In genomic region chr3:5019411-5020261, GRCh38 we compare ENCODE assay signal across 1 cellular context.
A peak's percentile ranks its signal among the peaks of the same experiment; 100 is the strongest.
TF ChIP-seq lines count a peak whose summit lies in the region.

No MANE protein-coding gene starts in this region.

TF ChIP-seq in K562, 482 proteins besides CTCF, POLR2A, EP300 and RAD21 (continued from another document and continues in another):
- TF ChIP-seq ZNF280A (IDR thresholded peaks at IDR 0.05; ENCODE audit: low read depth, partially characterized antibody), result no peak
- no peak for TF ChIP-seq RNF219 (CRISPR knock-in tag; IDR thresholded peaks at IDR 0.05)
- no peak for TF ChIP-seq ZNF57 (CRISPR knock-in tag; IDR thresholded peaks at IDR 0.05)
- no peak for TF ChIP-seq FOXP4 (CRISPR knock-in tag; IDR thresholded peaks at IDR 0.05; ENCODE audit: borderline replicate concordance)
- TF ChIP-seq PHB (CRISPR knock-in tag; IDR thresholded peaks at IDR 0.05), result no peak
- no peak for TF ChIP-seq U2AF2 (optimal IDR thresholded peaks at IDR 0.05; ENCODE audit: low read depth, low read length)
- TF ChIP-seq KLF6 (CRISPR knock-in tag; IDR thresholded peaks at IDR 0.05; ENCODE audit: borderline replicate concordance), result no peak
- peak; percentile 66 for TF ChIP-seq MEIS2 (IDR thresholded peaks at IDR 0.05; ENCODE audit: partially characterized antibody)
- peak; percentile 87 for TF ChIP-seq NBN (IDR thresholded peaks at IDR 0.05; ENCODE audit: low read depth)
- peak; percentile 34; the same call in 1 of the 2 replicates for TF ChIP-seq CEBPB (tag; IDR thresholded peaks at IDR 0.05)
- no peak for TF ChIP-seq SIX5 (IDR thresholded peaks at IDR 0.05; ENCODE audit: borderline replicate concordance in 1 of 2, insufficient read depth in 1 of 2, low read depth in 1 of 2, low read length in 2 of 2)
- TF ChIP-seq KAT8 (IDR thresholded peaks at IDR 0.05; ENCODE audit: low read depth), result no peak
- no peak for TF ChIP-seq SNAPC5 (CRISPR knock-in tag; IDR thresholded peaks at IDR 0.05)
- TF ChIP-seq DACH1 (IDR thresholded peaks at IDR 0.05; ENCODE audit: partially characterized antibody), result no peak
- no peak for TF ChIP-seq ZNF3 (CRISPR knock-in tag; IDR thresholded peaks at IDR 0.05)
- no peak for TF ChIP-seq KLF16 (IDR thresholded peaks at IDR 0.05)
- TF ChIP-seq MXI1 (IDR thresholded peaks at IDR 0.05; ENCODE audit: low read depth, low read length), result no peak
- peak; percentile 87; the same call in 1 of the 2 replicates for TF ChIP-seq TCF7 (IDR thresholded peaks at IDR 0.05; ENCODE audit: borderline replicate concordance)
- TF ChIP-seq CBX1 (IDR thresholded peaks at IDR 0.05; ENCODE audit: low read depth), result peak; percentile 98
- peak; percentile 51 for TF ChIP-seq POLR2B (IDR thresholded peaks at IDR 0.05; ENCODE audit: low read depth, partially characterized antibody)
- TF ChIP-seq ILF3 (IDR thresholded peaks at IDR 0.05; ENCODE audit: borderline replicate concordance), result no peak
- TF ChIP-seq JUNB (CRISPR knock-in tag; conservative IDR thresholded peaks at IDR 0.05), result no peak
- no peak for TF ChIP-seq ZNF785 (CRISPR knock-in tag; IDR thresholded peaks at IDR 0.05)
- TF ChIP-seq MEF2D (tag; conservative IDR thresholded peaks at IDR 0.05; ENCODE audit: low read depth), result peak; percentile 69
- TF ChIP-seq MAFF (IDR thresholded peaks at IDR 0.05; ENCODE audit: low read length), result peak; percentile 90
- TF ChIP-seq ARID4B (CRISPR knock-in tag; IDR thresholded peaks at IDR 0.05), result no peak
- TF ChIP-seq ARID3A (IDR thresholded peaks at IDR 0.05; ENCODE audit: borderline replicate concordance, low read depth, low read length), result peak; percentile 46; the same call in 1 of the 2 replicates
- TF ChIP-seq NFIX (CRISPR knock-in tag; IDR thresholded peaks at IDR 0.05; ENCODE audit: low read depth), result no peak
- TF ChIP-seq PURB (CRISPR knock-in tag; IDR thresholded peaks at IDR 0.05; ENCODE audit: low read depth), result no peak
- TF ChIP-seq KAT7 (CRISPR knock-in tag; IDR thresholded peaks at IDR 0.05; ENCODE audit: borderline replicate concordance), result peak; percentile 97
- no peak for TF ChIP-seq TFE3 (CRISPR knock-in tag; IDR thresholded peaks at IDR 0.05)
- no peak for TF ChIP-seq ZNF77 (CRISPR knock-in tag; IDR thresholded peaks at IDR 0.05)
- no peak for TF ChIP-seq DDX20 (tag; IDR thresholded peaks at IDR 0.05; ENCODE audit: low read depth)
- TF ChIP-seq HBP1 (CRISPR knock-in tag; IDR thresholded peaks at IDR 0.05), result no peak
- peak; percentile 53; the same call in 1 of the 2 replicates for TF ChIP-seq MTA2 (IDR thresholded peaks at IDR 0.05; ENCODE audit: low read depth)
- TF ChIP-seq JUND (IDR thresholded peaks at IDR 0.05; ENCODE audit: borderline replicate concordance, low read depth, low read length), result peak; percentile 76
- TF ChIP-seq JUND (tag; IDR thresholded peaks at IDR 0.05; ENCODE audit: borderline replicate concordance, low read depth, low read length), result peak; percentile 79; the same call in 2 of the 3 replicates
- TF ChIP-seq THRB (CRISPR knock-in tag; conservative IDR thresholded peaks at IDR 0.05), result 0 out of 2 replicates have a peak, but pooled peaks have one; percentile 73
- TF ChIP-seq ESRRA (IDR thresholded peaks at IDR 0.05; ENCODE audit: borderline replicate concordance, low read depth), result peak; percentile 64
- TF ChIP-seq SMAD2 (IDR thresholded peaks at IDR 0.05; ENCODE audit: low read depth, low read length), result no peak
- no peak for TF ChIP-seq NCOA6 (IDR thresholded peaks at IDR 0.05)
- peak; percentile 58; the same call in 1 of the 2 replicates for TF ChIP-seq CREM (IDR thresholded peaks at IDR 0.05; ENCODE audit: low read depth)
- no peak for TF ChIP-seq MNT (conservative IDR thresholded peaks at IDR 0.05)
- no peak for TF ChIP-seq ZNF707 (CRISPR knock-in tag; conservative IDR thresholded peaks at IDR 0.05)
- TF ChIP-seq ZNF143 (CRISPR knock-in tag; IDR thresholded peaks at IDR 0.05), result no peak
- peak; percentile 51; the same call in 1 of the 2 replicates for TF ChIP-seq ZKSCAN1 (IDR thresholded peaks at IDR 0.05; ENCODE audit: low read depth, low read length)
- no peak for TF ChIP-seq RB1 (IDR thresholded peaks at IDR 0.05; ENCODE audit: low read depth)
